Comparison of ENCODE assay signal across 26 cellular contexts in the genomic region with DNA sequence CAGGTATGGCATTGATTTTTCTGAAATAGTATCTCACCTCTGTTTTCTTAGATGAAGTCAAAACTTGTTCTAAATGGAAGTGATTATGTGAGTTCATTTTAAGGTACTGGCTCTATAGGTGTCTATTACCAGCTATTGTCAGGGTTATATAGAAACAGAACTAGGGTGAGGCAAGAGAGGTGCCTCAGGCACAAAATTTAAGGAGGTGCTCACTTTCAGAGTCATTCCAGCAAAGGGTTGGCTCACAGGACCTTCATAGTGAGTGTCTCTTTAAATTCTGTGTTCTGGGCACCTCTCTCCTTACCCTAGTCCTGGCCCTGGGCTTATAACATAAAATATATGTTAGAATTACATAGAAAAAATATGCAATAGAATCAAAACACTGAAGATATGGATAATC. TPM values are rescaled to one million over a fixed set of nuclear protein-coding genes. Genes with fewer than 3 reads are reported as not detected.
A peak's percentile ranks its signal among the peaks of the same experiment; 100 is the strongest.
DNase-seq lines count a peak whose midpoint lies in the region; ATAC-seq and TF ChIP-seq lines count a peak whose summit lies in the region.
"Had no signal": no experiment of that assay in that cellular context is flagged by ENCODE, and none has a peak within 500 bp of the region (broad histone marks: within the 10 kb centered on the region; RNA-seq: fewer than 3 reads in every experiment).

No MANE protein-coding gene starts in this region.

- peaks cover 27% of the 10 kb centered on the region; the same call in 1 of the 2 replicates for H3K79me2 ChIP-seq in PC-9 (ENCODE audit: low read depth)

- H3K4me2 ChIP-seq in PC-9, result peak overlapping the region; percentile 45

- H3K9ac ChIP-seq in endodermal cell (ENCODE audit: extremely low read depth, low read length, poor library complexity, severe bottlenecking), result no peak overlapping the region
- H3K9ac ChIP-seq: parathyroid adenoma had no signal

- H3K27me3 ChIP-seq in CD8-positive, alpha-beta T cell (ENCODE audit: insufficient read depth, low read length), result no peaks in the 10 kb centered on the region
- no peaks in the 10 kb centered on the region for H3K27me3 ChIP-seq in PC-9 (ENCODE audit: insufficient read depth, low read depth)
- no peaks in the 10 kb centered on the region for H3K27me3 ChIP-seq in endodermal cell (ENCODE audit: control insufficient read depth, insufficient read depth, low read length, poor library complexity, severe bottlenecking)
- H3K27me3 ChIP-seq: ascending aorta, MG63, right lobe of liver had no signal

- peak overlapping the region; percentile 95 for H3K27ac Mint-ChIP-seq in activated CD8-positive, alpha-beta memory T cell treated with anti-CD3 and anti-CD28 coated beads, Interleukin-2, amount 10 ng/mL, durations not matched to agents 7 days and 5 days
- peak overlapping the region; percentile 95 for H3K27ac Mint-ChIP-seq in CD8-positive, alpha-beta T cell
- peak overlapping the region; percentile 28 for H3K27ac Mint-ChIP-seq in endodermal cell

- no peak for ATAC-seq in activated CD8-positive, alpha-beta memory T cell treated with anti-CD3 and anti-CD28 coated beads, Interleukin-2, amount 10 ng/mL, durations not matched to agents 7 days and 5 days
- no peak for ATAC-seq in CD8-positive, alpha-beta T cell
- ATAC-seq: left lobe of liver, right lobe of liver had no signal

- no peak for DNase-seq in activated CD8-positive, alpha-beta memory T cell treated with anti-CD3 and anti-CD28 coated beads, Interleukin-2, amount 10 ng/mL, durations not matched to agents 7 days and 5 days
- DNase-seq in activated CD8-positive, alpha-beta memory T cell treated with anti-CD3 and anti-CD28 coated beads, Interleukin-2, amount 50 U/mL, for 4 hours, result no peak
- no peak for DNase-seq in CD8-positive, alpha-beta T cell
- DNase-seq in PC-9 (peak in 1 of 2 experiments; percentile 48), endodermal cell (no peak), NCI-H2107 (lab: John Stamatoyannopoulos, UW) (no peak), HK-2 (ENCODE audit: unreplicated experiment) (no peak)
- DNase-seq in activated effector memory CD4-positive, alpha-beta T cell treated with anti-CD3 and anti-CD28 coated beads, Interleukin-2, amount 50 U/mL, for 16 hours, result no peak
- DNase-seq: activated CD4-positive, CD25-positive, alpha-beta regulatory T cell; activated gamma-delta T cell; cerebellar nuclear complex; DMS153; effector CD4-positive, alpha-beta T cell; MG63; midbrain; NCI-H146; NCI-H2227 treated with DMSO at 0.1 percent for 48 hours; NCI-H774; nephron progenitor cell; right lobe of liver; stimulated activated CD4-positive, alpha-beta T cell treated with anti-CD3 and anti-CD28 coated beads, Interleukin-15, amount 100 ng/mL, for 24 hours; T-helper 9 cell had no signal

- no peaks in the 10 kb centered on the region for H3K27me3 Mint-ChIP-seq in activated CD8-positive, alpha-beta memory T cell treated with anti-CD3 and anti-CD28 coated beads, Interleukin-2, amount 10 ng/mL, durations not matched to agents 7 days and 5 days
- no peaks in the 10 kb centered on the region for H3K27me3 Mint-ChIP-seq in CD8-positive, alpha-beta T cell (ENCODE audit: low read depth)
- H3K27me3 Mint-ChIP-seq in endodermal cell (ENCODE audit: insufficient read depth), result no peaks in the 10 kb centered on the region

- H3K4me1 ChIP-seq in CD8-positive, alpha-beta T cell (ENCODE audit: insufficient read depth, low read length), result peaks cover 33% of the 10 kb centered on the region
- H3K4me1 ChIP-seq in PC-9 (replicated peaks; ENCODE audit: insufficient read depth) (peaks cover 51% of the 10 kb centered on the region), endodermal cell (ENCODE audit: control insufficient read depth, insufficient read depth, low read length) (no peaks in the 10 kb centered on the region)

- no TSS peak for BruUV-seq in PC-9 (replicated peaks; lab: Mats Ljungman, UMichigan)

- CTCF ChIA-PET in activated CD8-positive, alpha-beta memory T cell treated with anti-CD3 and anti-CD28 coated beads, Interleukin-2, amount 10 ng/mL, durations not matched to agents 7 days and 5 days (lab: Charles Lee), result interaction anchor here (1.8 kb wide), 1 partner anchor 57 kb away, joined by 5 read pairs; no protein-coding TSS in a partner anchor
- CTCF ChIA-PET in CD8-positive, alpha-beta T cell (lab: Charles Lee), result interaction anchor here (0.7 to 1.5 kb wide), 4 partner anchors 37 to 262 kb away, joined by 3 to 4 read pairs (median 3); a partner anchor contains a TSS
- CTCF ChIA-PET in PC-9 (lab: Charles Lee), result no interaction called here

- peaks cover 8% of the 10 kb centered on the region; the same call in 1 of the 2 replicates for H4K20me1 ChIP-seq in PC-9 (ENCODE audit: insufficient read depth)

- H3K9me3 Mint-ChIP-seq in activated CD8-positive, alpha-beta memory T cell treated with anti-CD3 and anti-CD28 coated beads, Interleukin-2, amount 10 ng/mL, durations not matched to agents 7 days and 5 days (ENCODE audit: low read depth), result peaks cover 1% of the 10 kb centered on the region
- H3K9me3 Mint-ChIP-seq in CD8-positive, alpha-beta T cell, result no peaks in the 10 kb centered on the region
- peaks cover 5% of the 10 kb centered on the region for H3K9me3 Mint-ChIP-seq in endodermal cell
- H3K9me3 Mint-ChIP-seq: nephron progenitor cell had no signal

- H3K4me3 ChIP-seq in CD8-positive, alpha-beta T cell (ENCODE audit: low read depth, low read length), result no peak overlapping the region
- H3K4me3 ChIP-seq in PC-9 (no peak overlapping the region), endodermal cell (ENCODE audit: low read length) (no peak overlapping the region)
- H3K4me3 ChIP-seq: ascending aorta, MG63, right lobe of liver had no signal

- POLR2A ChIA-PET in CD8-positive, alpha-beta T cell (lab: Charles Lee), result interaction anchor here (1.4 kb wide), 1 partner anchor 12 kb away, joined by 5 read pairs; no protein-coding TSS in a partner anchor
- POLR2A ChIA-PET in PC-9 (lab: Charles Lee; ENCODE audit: unreplicated experiment), result no interaction called here

- H3F3A ChIP-seq in PC-9 (ENCODE audit: insufficient read depth, low read depth), result peaks cover 26% of the 10 kb centered on the region

- H3K27ac ChIP-seq in CD8-positive, alpha-beta T cell (ENCODE audit: low read depth, low read length), result no peak overlapping the region
- H3K27ac ChIP-seq in PC-9 (peak overlapping the region; percentile 71), endodermal cell (ENCODE audit: low read depth, low read length) (no peak overlapping the region)
- H3K27ac ChIP-seq: ascending aorta, parathyroid adenoma, right lobe of liver had no signal

- peaks cover 32% of the 10 kb centered on the region for H3K36me3 Mint-ChIP-seq in activated CD8-positive, alpha-beta memory T cell treated with anti-CD3 and anti-CD28 coated beads, Interleukin-2, amount 10 ng/mL, durations not matched to agents 7 days and 5 days
- H3K36me3 Mint-ChIP-seq in CD8-positive, alpha-beta T cell, result peaks cover 10% of the 10 kb centered on the region
- peaks cover 32% of the 10 kb centered on the region for H3K36me3 Mint-ChIP-seq in endodermal cell (ENCODE audit: low read depth)

- TF ChIP-seq CTCF in CD8-positive, alpha-beta T cell (IDR thresholded peaks at IDR 0.05), result no peak
- TF ChIP-seq CTCF in PC-9 (conservative IDR thresholded peaks at IDR 0.05), result no peak
- no peak for TF ChIP-seq CTCF in endodermal cell (conservative IDR thresholded peaks at IDR 0.05)

- no peak overlapping the region for H3K4me3 Mint-ChIP-seq in activated CD8-positive, alpha-beta memory T cell treated with anti-CD3 and anti-CD28 coated beads, Interleukin-2, amount 10 ng/mL, durations not matched to agents 7 days and 5 days
- no peak overlapping the region for H3K4me3 Mint-ChIP-seq in CD8-positive, alpha-beta T cell
- no peak overlapping the region for H3K4me3 Mint-ChIP-seq in endodermal cell
- H3K4me3 Mint-ChIP-seq: CD14-positive monocyte, nephron progenitor cell had no signal

- H2AFZ ChIP-seq in PC-9, result no peak overlapping the region
- H2AFZ ChIP-seq: parathyroid adenoma had no signal

- H3K9me3 ChIP-seq in CD8-positive, alpha-beta T cell (ENCODE audit: low read length), result no peaks in the 10 kb centered on the region
- H3K9me3 ChIP-seq in PC-9 (ENCODE audit: insufficient read depth, low read depth) (no peaks in the 10 kb centered on the region), endodermal cell (ENCODE audit: control insufficient read depth, low read length) (no peaks in the 10 kb centered on the region)
- H3K9me3 ChIP-seq: ascending aorta, MG63, right lobe of liver had no signal

- intact Hi-C loops in CD8-positive, alpha-beta T cell (cut with DNase I, micrococcal nuclease), result loop anchor here (2.0 to 5.0 kb wide), 5 partner anchors 31 to 57 kb away; a partner anchor contains a TSS
- intact Hi-C loops in PC-9 (cut with micrococcal nuclease; ENCODE audit: unreplicated experiment), result no loop called here

- no peaks in the 10 kb centered on the region for H3K36me3 ChIP-seq in CD8-positive, alpha-beta T cell (ENCODE audit: insufficient read depth, low read length)
- H3K36me3 ChIP-seq in PC-9 (ENCODE audit: low read depth) (peaks cover 5% of the 10 kb centered on the region; the same call in 1 of the 2 replicates), endodermal cell (ENCODE audit: control insufficient read depth, insufficient read depth, low read length) (peaks cover 18% of the 10 kb centered on the region)
- H3K36me3 ChIP-seq: ascending aorta had no signal

- no peaks in the 10 kb centered on the region for H3K9me2 ChIP-seq in PC-9 (ENCODE audit: insufficient read depth)

- peaks cover 39% of the 10 kb centered on the region for H3K4me1 Mint-ChIP-seq in activated CD8-positive, alpha-beta memory T cell treated with anti-CD3 and anti-CD28 coated beads, Interleukin-2, amount 10 ng/mL, durations not matched to agents 7 days and 5 days
- H3K4me1 Mint-ChIP-seq in CD8-positive, alpha-beta T cell (ENCODE audit: low read depth), result peaks cover 64% of the 10 kb centered on the region
- H3K4me1 Mint-ChIP-seq in endodermal cell, result peaks cover 8% of the 10 kb centered on the region
- H3K4me1 Mint-ChIP-seq: nephron progenitor cell had no signal

RNA-seq across cellular contexts. Expression of a gene that starts 49.3 kb away (rescaled TPM):
- 10 to 100 TPM; 36.0 to 45.7 TPM for total RNA-seq in activated CD8-positive, alpha-beta memory T cell treated with anti-CD3 and anti-CD28 coated beads, Interleukin-2, amount 10 ng/mL, durations not matched to agents 7 days and 5 days
- total RNA-seq in CD8-positive, alpha-beta T cell, result 10 to 100 TPM; 37.0 to 39.8 TPM
- total RNA-seq in PC-9 (2021) (69.1 and 72.0 TPM in 2 replicates), endodermal cell (10 to 100 TPM; 68.4 to 77.6 TPM)
- 60.0 TPM for polyA plus RNA-seq in endodermal cell (2013, experiment 1 of 2)
- polyA plus RNA-seq in endodermal cell (2013, experiment 2 of 2), result 50.1 TPM

RNA-seq across cellular contexts. Expression of a gene that starts 49.7 kb away (rescaled TPM):
- 10 to 100 TPM; 20.1 to 31.7 TPM for total RNA-seq in activated CD8-positive, alpha-beta memory T cell treated with anti-CD3 and anti-CD28 coated beads, Interleukin-2, amount 10 ng/mL, durations not matched to agents 7 days and 5 days
- 10 to 100 TPM in 1 of 2 experiments, 1 to 10 TPM in 1; 9.1 to 10.3 TPM for total RNA-seq in CD8-positive, alpha-beta T cell
- total RNA-seq in PC-9 (2021) (26.6 and 28.0 TPM in 2 replicates), endodermal cell (10 to 100 TPM; 25.3 to 33.4 TPM)
- 17.1 TPM for polyA plus RNA-seq in endodermal cell (2013, experiment 1 of 2)
- 15.9 TPM for polyA plus RNA-seq in endodermal cell (2013, experiment 2 of 2)

Comparison
In these comparisons a context has a peak if more than half of its experiments do, and no peak if none do; other contexts are left out.
1. H3K27ac Mint-ChIP-seq: peak in every context shown above with its lines; median percentile 95 in activated CD8-positive, alpha-beta memory T cell treated with anti-CD3 and anti-CD28 coated beads, Interleukin-2, amount 10 ng/mL, durations not matched to agents 7 days and 5 days; 95 in CD8-positive, alpha-beta T cell; 28 in endodermal cell.